ENCODE assay signal across 9 cellular contexts in genomic region chr19:47227347-47228167, GRCh38. TPM values are rescaled to one million over a fixed set of nuclear protein-coding genes. Genes with fewer than 3 reads are reported as not detected.
DNase-seq lines count a peak whose midpoint lies in the region; ATAC-seq, FAIRE-seq and TF ChIP-seq lines count a peak whose summit lies in the region.
"Had no signal": no experiment of that assay in that cellular context is flagged by ENCODE, and none has a peak within 500 bp of the region (broad histone marks: within the 10 kb centered on the region; RNA-seq: fewer than 3 reads in every experiment).

No MANE protein-coding gene starts in this region.

- H3K27ac ChIP-seq in DOHH2 (ENCODE audit: low read depth, low read length) (peak overlapping the region; percentile 95), RWPE2 (ENCODE audit: poor library complexity, severe bottlenecking) (peak overlapping the region; percentile 93), K562 (ENCODE audit: extremely low read depth, low read depth, low read length) (peak overlapping the region; percentile 93), iPS DF 6.9 (ENCODE audit: low read length) (peak overlapping the region; percentile 61)

- H3K27me3 ChIP-seq in DOHH2 (ENCODE audit: control insufficient read depth, low read length) (peaks cover 6% of the 10 kb centered on the region), RWPE2 (ENCODE audit: insufficient read depth, poor library complexity, severe bottlenecking) (no peaks in the 10 kb centered on the region), K562 (ENCODE audit: control insufficient read depth in 2 of 2, insufficient read depth in 2 of 2, low read length in 2 of 2) (no peaks in the 10 kb centered on the region; a peak in 1 of 5 replicates), iPS DF 6.9 (ENCODE audit: control insufficient read depth, insufficient read depth, low read length) (no peaks in the 10 kb centered on the region)

- H3K9me2 ChIP-seq in DOHH2 (replicated peaks; ENCODE audit: control insufficient read depth, low read length) = no peaks in the 10 kb centered on the region

- H3K4me3 ChIP-seq in DOHH2 (ENCODE audit: low read length) = peak overlapping the region; percentile 79
- H3K4me3 ChIP-seq in RWPE2 (ENCODE audit: severe bottlenecking) = peak overlapping the region; percentile 50
- H3K4me3 ChIP-seq in K562 = peak overlapping the region; percentile 100
- peak overlapping the region; percentile 74; the same call in 1 of the 2 replicates for H3K4me3 ChIP-seq in iPS DF 6.9 (ENCODE audit: low read length)

- TF ChIP-seq CTCF in DOHH2 (IDR thresholded peaks at IDR 0.05; ENCODE audit: low read depth, low read length, poor library complexity, severe bottlenecking) (no peak), RWPE2 (IDR thresholded peaks at IDR 0.05; ENCODE audit: poor library complexity, severe bottlenecking) (no peak), K562 (IDR thresholded peaks at IDR 0.05 in 2 of 3, conservative IDR thresholded peaks at IDR 0.05 in 1 of 3; ENCODE audit: insufficient read depth in 2 of 3, low read depth in 1 of 3, low read length in 3 of 3) (no peak)

- BruUV-seq in K562 (replicated peaks; lab: Mats Ljungman, UMichigan) = no TSS peak

- H3K36me3 ChIP-seq in DOHH2 (ENCODE audit: control insufficient read depth, low read length) = peaks cover 10% of the 10 kb centered on the region
- H3K36me3 ChIP-seq in RWPE2 (ENCODE audit: low read depth) = peaks cover 9% of the 10 kb centered on the region
- H3K36me3 ChIP-seq in K562 (ENCODE audit: control insufficient read depth, insufficient read depth, low read length) = peaks cover 11% of the 10 kb centered on the region; the same call in 2 of the 3 replicates
- H3K36me3 ChIP-seq in iPS DF 6.9 (ENCODE audit: control insufficient read depth, insufficient read depth, low read length) = no peaks in the 10 kb centered on the region

- H4K20me1 ChIP-seq in DOHH2 (ENCODE audit: control insufficient read depth, insufficient read depth, low read depth, low read length) (no peaks in the 10 kb centered on the region), K562 (replicated peaks; ENCODE audit: control insufficient read depth, insufficient read depth, low read length) (peaks cover 17% of the 10 kb centered on the region; the same call in 1 of the 2 replicates)

- H3F3A ChIP-seq in DOHH2 (ENCODE audit: control insufficient read depth, insufficient read depth) = peaks cover 30% of the 10 kb centered on the region

- DNase-seq in HS-5 (ENCODE audit: low read depth) (peak; percentile 88), RWPE2 (ENCODE audit: low spot score) (peak; percentile 93), K562 (ENCODE audit: extremely low read depth in 1 of 4, low spot score in 3 of 4) (peak; percentile 62 to 97 (median 74)), iPS DF 6.9 (ENCODE audit: low read depth, low spot score) (peak; percentile 97), retina (peak; percentile 72)

- intact Hi-C loops in K562 (cut with micrococcal nuclease) = loop anchor here (1.0 to 5.0 kb wide), 3 partner anchors 17 to 75 kb away; no protein-coding TSS in a partner anchor

- peak overlapping the region; percentile 87 to 99 for H3K9ac ChIP-seq in K562 (ENCODE audit: insufficient read depth in 1 of 2, low read depth in 2 of 2, low read length in 2 of 2)

- under 1% methylated on average over 21 of the region's 27 CpGs for WGBS in K562 (ENCODE audit: insufficient coverage, low coverage, missing lambda C conversion rate)
- WGBS in iPS DF 6.9 (ENCODE audit: insufficient coverage, insufficient read length) = no CpG with 5 or more reads among the region's 27 CpGs

- no peak for TF ChIP-seq RAD21 in K562 (CRISPR knock-in tag; conservative IDR thresholded peaks at IDR 0.05 in 1 of 2, IDR thresholded peaks at IDR 0.05 in 1 of 2)

- FAIRE-seq in K562 (lab: Jason Lieb, UNC) = peak; percentile 79
- FAIRE-seq: endometrium had no signal

- POLR2A ChIA-PET in K562 (lab: Yijun Ruan, JAX) = interaction anchor here (0.6 to 8.2 kb wide), 21 partner anchors 8 to 698 kb away, joined by 3 to 171 read pairs (median 5); partner anchors contain the start of genes CCDC9, INAFM1 and NOP53

- H3K4me2 ChIP-seq in DOHH2 (ENCODE audit: low read length) (peak overlapping the region; percentile 99), K562 (ENCODE audit: insufficient read depth, low read length) (peak overlapping the region; percentile 100)

- H3K4me1 ChIP-seq in DOHH2 (ENCODE audit: control insufficient read depth, low read length) = peaks cover 60% of the 10 kb centered on the region
- H3K4me1 ChIP-seq in RWPE2 (ENCODE audit: insufficient read depth, poor library complexity, severe bottlenecking) = peaks cover 16% of the 10 kb centered on the region
- H3K4me1 ChIP-seq in K562 (replicated peaks in 1 of 2; ENCODE audit: control insufficient read depth in 2 of 2, insufficient read depth in 2 of 2, low read length in 2 of 2) = peaks cover 23 to 74% of the 10 kb centered on the region in 2 experiments
- H3K4me1 ChIP-seq in iPS DF 6.9 (ENCODE audit: control insufficient read depth, insufficient read depth, low read length) = peaks cover 16% of the 10 kb centered on the region

- TF ChIP-seq EP300 in K562 (IDR thresholded peaks at IDR 0.05; ENCODE audit: low read length) = peak; percentile 54

- ATAC-seq in RWPE2 (ENCODE audit: low read depth) (peak; percentile 42), K562 (peak; percentile 31), GM19324 (IDR thresholded peaks at IDR 0.05; ENCODE audit: low FRiP score, unreplicated experiment) (no peak), GM18502 (IDR thresholded peaks at IDR 0.05; ENCODE audit: poor library complexity, unreplicated experiment) (no peak)

- peak overlapping the region; percentile 68; the same call in 1 of the 2 replicates for H2AFZ ChIP-seq in K562 (ENCODE audit: low read depth, low read length)

- CTCF ChIA-PET in K562 (lab: Yijun Ruan, JAX; ENCODE audit: low intra/inter-chr PET ratio) = interaction anchor here (0.6 kb wide), 2 partner anchors 54 to 591 kb away, joined by 3 read pairs; no protein-coding TSS in a partner anchor

- H3K9me1 ChIP-seq in K562 (ENCODE audit: control insufficient read depth, insufficient read depth, low read length) = no peaks in the 10 kb centered on the region

- TF ChIP-seq POLR2A in K562 (conservative IDR thresholded peaks at IDR 0.05) = peak; percentile 3; the same call in 1 of the 2 replicates

- in situ Hi-C loops in K562 (cut with MboI) = no loop called here

- H3K79me2 ChIP-seq in DOHH2 (ENCODE audit: control insufficient read depth, low read length) = peaks cover 5% of the 10 kb centered on the region; the same call in 1 of the 2 replicates
- H3K79me2 ChIP-seq in K562 (ENCODE audit: control insufficient read depth, insufficient read depth, low read length) = peaks cover 61% of the 10 kb centered on the region

- no peaks in the 10 kb centered on the region for H3K9me3 ChIP-seq in DOHH2 (ENCODE audit: control insufficient read depth, insufficient read depth, low read length)
- no peaks in the 10 kb centered on the region for H3K9me3 ChIP-seq in RWPE2 (ENCODE audit: severe bottlenecking)
- no peaks in the 10 kb centered on the region for H3K9me3 ChIP-seq in K562 (replicated peaks; ENCODE audit: control insufficient read depth, insufficient read depth, low read depth, low read length)
- H3K9me3 ChIP-seq in iPS DF 6.9 (ENCODE audit: control insufficient read depth, insufficient read depth, low read length) = no peaks in the 10 kb centered on the region

RNA-seq across cellular contexts. Expression of gene BBC3, which starts 3.4 kb away (rescaled TPM):
- 13.0 and 34.2 TPM in 2 replicates for total RNA-seq in K562 (2011; cell fraction: chromatin; rRNA removed; ENCODE audit: low replicate concordance)
- 21.8 and 26.8 TPM in 2 replicates for total RNA-seq in K562 (2011; cell fraction: nucleolus; rRNA removed)
- total RNA-seq in K562 (2011; cell fraction: nucleoplasm; rRNA removed) = 20.2 and 20.6 TPM in 2 replicates
- 25.2 and 26.9 TPM in 2 replicates for total RNA-seq in K562 (2014; rRNA removed)
- 3.5 and 4.1 TPM in 2 replicates for total RNA-seq in K562 (2014; rRNA removed; fragmentation: Illumina TruSeq; extraction: Trizol)
- total RNA-seq in K562 (2015; rRNA removed; fragmentation: Illumina TruSeq; extraction: Trizol) = 5.3 and 5.4 TPM in 2 replicates
- 20.3 and 30.7 TPM in 2 replicates for total RNA-seq in K562 (2021)
- 4.8 and 4.9 TPM in 2 replicates for polyA plus RNA-seq in K562 (2011; rRNA removed)
- 5.7 and 20.0 TPM in 2 replicates for polyA plus RNA-seq in K562 (2011; cell fraction: cytosol; rRNA removed)
- polyA plus RNA-seq in K562 (2011; cell fraction: nucleus; rRNA removed) = 8.9 and 16.4 TPM in 2 replicates
- 8.9 and 29.3 TPM in 2 replicates for polyA plus RNA-seq in K562 (2012)
- polyA plus RNA-seq in K562 (2014; fragmentation: Illumina TruSeq; extraction: Trizol) = 2.0 and 11.7 TPM in 2 replicates
- polyA plus RNA-seq in K562 (2014; fragmentation: Nextera tagmentation; extraction: Ambion mirVana) = under 1 TPM; 0.15 to 0.32 TPM
- polyA plus RNA-seq in K562 (2014; rRNA removed) = 21.6 and 22.5 TPM in 2 replicates
- polyA minus RNA-seq in K562 (2011; rRNA and poly(A)+ RNA removed) = 1.6 and 2.1 TPM in 2 replicates
- polyA minus RNA-seq in K562 (2011; cell fraction: cytosol; rRNA and poly(A)+ RNA removed) = 6.3 and 11.0 TPM in 2 replicates
- 4.8 and 6.2 TPM in 2 replicates for polyA minus RNA-seq in K562 (2011; cell fraction: nucleus; rRNA and poly(A)+ RNA removed)

RNA-seq across cellular contexts. Expression of gene CCDC9, which starts 28.8 kb away (rescaled TPM):
- 54.9 and 69.2 TPM in 2 replicates for total RNA-seq in K562 (2011; cell fraction: chromatin; rRNA removed; ENCODE audit: low replicate concordance)
- total RNA-seq in K562 (2011; cell fraction: nucleolus; rRNA removed) = 24.3 and 34.5 TPM in 2 replicates
- 42.7 and 46.5 TPM in 2 replicates for total RNA-seq in K562 (2011; cell fraction: nucleoplasm; rRNA removed)
- 21.1 and 22.7 TPM in 2 replicates for total RNA-seq in K562 (2014; rRNA removed)
- 5.5 and 6.5 TPM in 2 replicates for total RNA-seq in K562 (2014; rRNA removed; fragmentation: Illumina TruSeq; extraction: Trizol)
- total RNA-seq in K562 (2015; rRNA removed; fragmentation: Illumina TruSeq; extraction: Trizol) = 8.4 and 9.6 TPM in 2 replicates
- total RNA-seq in K562 (2021) = 29.3 and 38.6 TPM in 2 replicates
- polyA plus RNA-seq in K562 (2011; rRNA removed) = 4.8 and 5.3 TPM in 2 replicates
- 4.1 and 6.6 TPM in 2 replicates for polyA plus RNA-seq in K562 (2011; cell fraction: cytosol; rRNA removed)
- polyA plus RNA-seq in K562 (2011; cell fraction: nucleus; rRNA removed) = 12.1 and 15.2 TPM in 2 replicates
- 28.4 and 28.6 TPM in 2 replicates for polyA plus RNA-seq in K562 (2012)
- polyA plus RNA-seq in K562 (2014; fragmentation: Illumina TruSeq; extraction: Trizol) = 19.5 and 21.6 TPM in 2 replicates
- polyA plus RNA-seq in K562 (2014; fragmentation: Nextera tagmentation; extraction: Ambion mirVana) = under 1 TPM; 0.23 to 0.57 TPM
- polyA plus RNA-seq in K562 (2014; rRNA removed) = 27.9 and 31.8 TPM in 2 replicates
- polyA minus RNA-seq in K562 (2011; rRNA and poly(A)+ RNA removed) = 4.5 and 7.2 TPM in 2 replicates
- 3.7 and 6.4 TPM in 2 replicates for polyA minus RNA-seq in K562 (2011; cell fraction: cytosol; rRNA and poly(A)+ RNA removed)
- 4.8 and 7.9 TPM in 2 replicates for polyA minus RNA-seq in K562 (2011; cell fraction: nucleus; rRNA and poly(A)+ RNA removed)

RNA-seq across cellular contexts. Expression of gene INAFM1, which starts 47.1 kb away (rescaled TPM):
- total RNA-seq in K562 (2011; cell fraction: chromatin; rRNA removed; ENCODE audit: low replicate concordance) = 3.9 and 14.1 TPM in 2 replicates
- total RNA-seq in K562 (2011; cell fraction: nucleolus; rRNA removed) = 15.3 and 23.8 TPM in 2 replicates
- total RNA-seq in K562 (2011; cell fraction: nucleoplasm; rRNA removed) = 10.9 and 11.0 TPM in 2 replicates
- total RNA-seq in K562 (2014; rRNA removed) (11.3 and 15.0 TPM in 2 replicates), K562 (2014; rRNA removed; fragmentation: Illumina TruSeq; extraction: Trizol) (0.95 and 1.2 TPM in 2 replicates), K562 (2015; rRNA removed; fragmentation: Illumina TruSeq; extraction: Trizol) (2.1 and 2.3 TPM in 2 replicates), K562 (2021) (26.6 and 30.9 TPM in 2 replicates)
- polyA plus RNA-seq in K562 (2011; rRNA removed) (3.1 and 7.8 TPM in 2 replicates), K562 (2014; fragmentation: Illumina TruSeq; extraction: Trizol) (4.6 and 8.8 TPM in 2 replicates), K562 (2014; fragmentation: Nextera tagmentation; extraction: Ambion mirVana) (under 1 TPM; 0.71 to 0.87 TPM), K562 (2014; rRNA removed) (21.8 and 27.1 TPM in 2 replicates)
- polyA plus RNA-seq in K562 (2011; cell fraction: cytosol; rRNA removed) = 7.5 and 28.4 TPM in 2 replicates
- 10.8 and 17.8 TPM in 2 replicates for polyA plus RNA-seq in K562 (2011; cell fraction: nucleus; rRNA removed)
- 13.9 and 22.8 TPM in 2 replicates for polyA plus RNA-seq in K562 (2012)
- polyA minus RNA-seq in K562 (2011; rRNA and poly(A)+ RNA removed) = 0.28 and 0.45 TPM in 2 replicates
- 6.3 and 7.8 TPM in 2 replicates for polyA minus RNA-seq in K562 (2011; cell fraction: cytosol; rRNA and poly(A)+ RNA removed)
- 3.9 and 5.7 TPM in 2 replicates for polyA minus RNA-seq in K562 (2011; cell fraction: nucleus; rRNA and poly(A)+ RNA removed)

Comparison
In these comparisons a context has a peak if more than half of its experiments do, and no peak if none do; other contexts are left out.
1. H3K4me3 ChIP-seq: peak in every context shown above with its lines; median percentile 100 in K562; 79 in DOHH2; 74 in iPS DF 6.9; 50 in RWPE2.
2. ATAC-seq: peak in RWPE2 (single experiment) and K562 (single experiment); none in GM19324 (single experiment) and GM18502 (single experiment).
3. Peak in every context shown above with its lines, with median percentiles within 50 percentile points of each other: H3K27ac ChIP-seq and DNase-seq.